In genomic region chr17:47279062-47279801, GRCh38 we compare ENCODE assay signal across 8 cellular contexts. TPM values are rescaled to one million over a fixed set of nuclear protein-coding genes. Genes with fewer than 3 reads are reported as not detected.
DNase-seq lines count a peak whose midpoint lies in the region; ATAC-seq and TF ChIP-seq lines count a peak whose summit lies in the region.

No MANE protein-coding gene starts in this region.

- H2BK15ac ChIP-seq in H9 (ENCODE audit: low read depth, low read length), result no peak overlapping the region

- H3K36me3 Mint-ChIP-seq in brain (no peaks in the 10 kb centered on the region), H9 (ENCODE audit: insufficient read depth in 1 of 3, low read depth in 3 of 3) (no peaks in the 10 kb centered on the region)

- no peaks in the 10 kb centered on the region for H3K23me2 ChIP-seq in H9 (ENCODE audit: insufficient read length, low read depth, low read length, poor library complexity, severe bottlenecking)

- no peak overlapping the region for H2AK5ac ChIP-seq in H9 (ENCODE audit: insufficient read length, low read length)

- H2BK5ac ChIP-seq in H9 (ENCODE audit: insufficient read length, low read length), result no peak overlapping the region

- no peak overlapping the region for H3K56ac ChIP-seq in H9 (ENCODE audit: insufficient read length, low read depth, low read length)

- H3K9me3 Mint-ChIP-seq in brain (peaks cover 0 to 2% (median 0%) of the 10 kb centered on the region in 5 experiments), H9 (no peaks in the 10 kb centered on the region)

- no peak overlapping the region for H4K5ac ChIP-seq in H9 (ENCODE audit: insufficient read length, low read depth, low read length)

- H3K9me3 ChIP-seq in testis, result no peaks in the 10 kb centered on the region
- no peaks in the 10 kb centered on the region for H3K9me3 ChIP-seq in H9 (ENCODE audit: control insufficient read depth, low read depth, low read length)

- TF ChIP-seq CTCF in AG10803 (conservative IDR thresholded peaks at IDR 0.05; ENCODE audit: low read length) (peak; percentile 67), brain (conservative IDR thresholded peaks at IDR 0.05) (no peak), testis (IDR thresholded peaks at IDR 0.05) (no peak), H9 (conservative IDR thresholded peaks at IDR 0.05) (no peak)

- peaks cover 45% of the 10 kb centered on the region for H3K4me1 Mint-ChIP-seq in brain
- peaks cover 43 to 47% of the 10 kb centered on the region in 2 experiments for H3K4me1 Mint-ChIP-seq in H9

- no peak overlapping the region for H4K91ac ChIP-seq in H9 (ENCODE audit: insufficient read length, low read depth, low read length)

- H3K36me3 ChIP-seq in testis (ENCODE audit: low read depth, missing control alignments), result no peaks in the 10 kb centered on the region

- H3K79me1 ChIP-seq in H9 (ENCODE audit: insufficient read depth, low read depth, low read length, poor library complexity, severe bottlenecking), result no peaks in the 10 kb centered on the region

- H3K4me3 Mint-ChIP-seq in brain (peak overlapping the region in 1 of 5 experiments; percentile 10), H9 (no peak overlapping the region)

- H2BK20ac ChIP-seq in H9 (ENCODE audit: low read depth, low read length, poor library complexity, severe bottlenecking), result no peak overlapping the region

- intact Hi-C loops in testis (cut with DNase I; ENCODE audit: low total_unique reads), result no loop called here

- no peak overlapping the region for H2BK120ac ChIP-seq in H9 (ENCODE audit: low read depth, low read length, poor library complexity, severe bottlenecking)

- H3K27me3 ChIP-seq in testis (no peaks in the 10 kb centered on the region), H9 (ENCODE audit: insufficient read depth, low read length) (0 out of 2 replicates have a peak, but pooled peaks cover 1% of the 10 kb centered on the region)

- peaks cover 40% of the 10 kb centered on the region for H3K4me1 ChIP-seq in testis
- H3K4me1 ChIP-seq in H9 (ENCODE audit: insufficient read depth, low read length), result peaks cover 21% of the 10 kb centered on the region

- no peaks in the 10 kb centered on the region for H3K79me2 ChIP-seq in H9 (ENCODE audit: insufficient read depth, low read length)

- in situ Hi-C loops in G401 (cut with HindIII; ENCODE audit: low sequenced_read_pairs), result no loop called here

- H3K4ac ChIP-seq in H9 (ENCODE audit: low read depth, low read length), result no peak overlapping the region

- H3K4me2 ChIP-seq in H9 (ENCODE audit: insufficient read depth, insufficient read length, low read length), result no peak overlapping the region

- WGBS in testis, 2 donors, result 42 to 55% methylated on average over 10 of the region's 10 CpGs
- no CpG with 5 or more reads among the region's 10 CpGs for WGBS in H9 (ENCODE audit: extremely low coverage, insufficient read length, low lambda C conversion rate)

- no peak overlapping the region for H3T11ph ChIP-seq in H9 (ENCODE audit: low read length)

- H3K18ac ChIP-seq in H9 (ENCODE audit: insufficient read length, low read depth, low read length), result no peak overlapping the region

- ATAC-seq in GM21367 (IDR thresholded peaks at IDR 0.05; ENCODE audit: unreplicated experiment), result peak; percentile 76

- peak overlapping the region in 3 of 5 experiments; percentile 70 to 84 (median 73) for H3K27ac Mint-ChIP-seq in brain
- peak overlapping the region in 1 of 3 experiments; percentile 76; a peak in 2 of 7 replicates for H3K27ac Mint-ChIP-seq in H9

- H4K8ac ChIP-seq in H9 (replicated peaks; ENCODE audit: insufficient read length, low read depth, low read length), result no peak overlapping the region

- peak overlapping the region; percentile 36 to 84 for H3K27ac ChIP-seq in testis
- no peak overlapping the region for H3K27ac ChIP-seq in H9 (ENCODE audit: insufficient read length, low read depth, low read length)

- no peak overlapping the region for H3K14ac ChIP-seq in H9 (ENCODE audit: insufficient read depth, low read length)

- no peak overlapping the region for H3K23ac ChIP-seq in H9 (ENCODE audit: insufficient read length, low read depth, low read length)

- H2AFZ ChIP-seq in H9 (ENCODE audit: low read length), result no peak overlapping the region

- no peaks in the 10 kb centered on the region for H4K20me1 ChIP-seq in H9 (ENCODE audit: control insufficient read depth, insufficient read depth, insufficient read length)

- TF ChIP-seq POLR2A in testis (IDR thresholded peaks at IDR 0.05), result no peak

- peak; percentile 99 for DNase-seq in AG10803 (ENCODE audit: low read depth)
- DNase-seq in HT1080 (ENCODE audit: low read depth), result peak; percentile 98
- peak; percentile 83 for DNase-seq in left kidney (ENCODE audit: low read depth, low spot score)
- DNase-seq in testis, result no peak
- DNase-seq in G401 (ENCODE audit: low spot score), result no peak
- DNase-seq in H9, result no peak

- H3K4me3 ChIP-seq in AG10803 (ENCODE audit: low read length) (no peak overlapping the region), testis (no peak overlapping the region)

- no peak overlapping the region for H3K9ac ChIP-seq in H9 (ENCODE audit: extremely low read depth, insufficient read length, low read length)

- H3K27me3 Mint-ChIP-seq in brain (peaks cover 21% of the 10 kb centered on the region), H9 (ENCODE audit: low read depth) (peaks cover 5% of the 10 kb centered on the region)

- H2BK12ac ChIP-seq in H9 (ENCODE audit: insufficient read length, low read depth, low read length), result no peak overlapping the region

RNA-seq across cellular contexts. Expression of gene ITGB3, which starts 25.6 kb away (rescaled TPM):
- 1.7 and 1.9 TPM in 2 replicates for total RNA-seq in HT1080 (2014; rRNA removed; shearing (Covaris generic))
- polyA plus RNA-seq in HT1080 (2015; cell fraction: cytosol; rRNA removed), result 6.0 and 8.2 TPM in 2 replicates
- 12.2 and 13.2 TPM in 2 replicates for polyA plus RNA-seq in HT1080 (2015; cell fraction: nucleus; rRNA removed)
- polyA plus RNA-seq in brain (ENCODE audit: insufficient read depth, low read depth, low replicate concordance) (0.63 TPM), testis (ENCODE audit: insufficient read depth, low read depth, low replicate concordance) (7.6 TPM)
- total RNA-seq in testis (10 to 100 TPM in 1 of 2 donors, 1 to 10 TPM in 1; 6.9 to 10.3 TPM), H9 (2021) (not detected in 2 replicates)
- not detected in 2 replicates for total RNA-seq in G401 (2014; rRNA removed; shearing (Covaris generic))

RNA-seq across cellular contexts. Expression of gene EFCAB13, which starts 44.5 kb away (rescaled TPM):
- not detected in 2 replicates for total RNA-seq in HT1080 (2014; rRNA removed; shearing (Covaris generic))
- 0.10 and 0.25 TPM in 2 replicates for polyA plus RNA-seq in HT1080 (2015; cell fraction: cytosol; rRNA removed)
- 2.5 and 3.6 TPM in 2 replicates for polyA plus RNA-seq in HT1080 (2015; cell fraction: nucleus; rRNA removed)
- 2.2 TPM for polyA plus RNA-seq in brain (ENCODE audit: insufficient read depth, low read depth, low replicate concordance)
- 10 to 100 TPM; 23.2 to 37.7 TPM for total RNA-seq in testis
- polyA plus RNA-seq in testis (ENCODE audit: insufficient read depth, low read depth, low replicate concordance), result 22.9 TPM
- not detected in 2 replicates for total RNA-seq in G401 (2014; rRNA removed; shearing (Covaris generic))
- total RNA-seq in H9 (2021), result 1.6 and 3.1 TPM in 2 replicates

Comparison
In these comparisons a context has a peak if more than half of its experiments do, and no peak if none do; other contexts are left out.
1. DNase-seq: peak in AG10803 (single experiment), HT1080 (single experiment) and left kidney (single experiment); none in testis (single experiment), G401 (single experiment) and H9 (single experiment).